Comparison of ENCODE assay signal across 2 cellular contexts in the genomic region with DNA sequence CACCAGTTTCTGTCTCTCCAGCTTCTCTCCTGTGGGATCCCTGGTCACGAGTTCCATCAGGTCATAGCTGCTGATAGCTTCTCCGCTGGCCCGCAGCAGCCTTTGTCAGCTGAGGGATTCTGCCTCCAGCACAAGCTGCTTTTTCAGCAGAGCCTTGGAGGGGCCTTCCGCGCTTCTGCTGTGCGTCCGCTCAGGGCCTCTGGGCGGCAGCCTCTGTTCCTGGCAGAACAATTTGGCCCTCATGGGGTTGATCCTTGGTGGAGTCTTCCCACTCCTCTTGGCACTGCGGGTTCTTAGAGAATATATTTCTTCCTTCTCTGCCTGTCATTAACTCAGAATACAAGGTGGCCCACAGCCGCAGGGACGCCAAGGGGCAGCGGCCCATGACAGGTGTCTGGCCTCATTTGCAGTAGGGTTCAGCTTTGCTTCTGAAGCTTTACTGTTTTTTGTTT.
TF ChIP-seq lines count a peak whose summit lies in the region.

No MANE protein-coding gene starts in this region.

TF ChIP-seq in GM23338, 12 proteins besides CTCF, POLR2A, EP300 and RAD21 (continued from another document and continues in another):
- TF ChIP-seq, protein P1, sequence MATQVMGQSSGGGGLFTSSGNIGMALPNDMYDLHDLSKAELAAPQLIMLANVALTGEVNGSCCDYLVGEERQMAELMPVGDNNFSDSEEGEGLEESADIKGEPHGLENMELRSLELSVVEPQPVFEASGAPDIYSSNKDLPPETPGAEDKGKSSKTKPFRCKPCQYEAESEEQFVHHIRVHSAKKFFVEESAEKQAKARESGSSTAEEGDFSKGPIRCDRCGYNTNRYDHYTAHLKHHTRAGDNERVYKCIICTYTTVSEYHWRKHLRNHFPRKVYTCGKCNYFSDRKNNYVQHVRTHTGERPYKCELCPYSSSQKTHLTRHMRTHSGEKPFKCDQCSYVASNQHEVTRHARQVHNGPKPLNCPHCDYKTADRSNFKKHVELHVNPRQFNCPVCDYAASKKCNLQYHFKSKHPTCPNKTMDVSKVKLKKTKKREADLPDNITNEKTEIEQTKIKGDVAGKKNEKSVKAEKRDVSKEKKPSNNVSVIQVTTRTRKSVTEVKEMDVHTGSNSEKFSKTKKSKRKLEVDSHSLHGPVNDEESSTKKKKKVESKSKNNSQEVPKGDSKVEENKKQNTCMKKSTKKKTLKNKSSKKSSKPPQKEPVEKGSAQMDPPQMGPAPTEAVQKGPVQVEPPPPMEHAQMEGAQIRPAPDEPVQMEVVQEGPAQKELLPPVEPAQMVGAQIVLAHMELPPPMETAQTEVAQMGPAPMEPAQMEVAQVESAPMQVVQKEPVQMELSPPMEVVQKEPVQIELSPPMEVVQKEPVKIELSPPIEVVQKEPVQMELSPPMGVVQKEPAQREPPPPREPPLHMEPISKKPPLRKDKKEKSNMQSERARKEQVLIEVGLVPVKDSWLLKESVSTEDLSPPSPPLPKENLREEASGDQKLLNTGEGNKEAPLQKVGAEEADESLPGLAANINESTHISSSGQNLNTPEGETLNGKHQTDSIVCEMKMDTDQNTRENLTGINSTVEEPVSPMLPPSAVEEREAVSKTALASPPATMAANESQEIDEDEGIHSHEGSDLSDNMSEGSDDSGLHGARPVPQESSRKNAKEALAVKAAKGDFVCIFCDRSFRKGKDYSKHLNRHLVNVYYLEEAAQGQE (IDR thresholded peaks at IDR 0.05; ENCODE audit: unreplicated experiment): no peak
- TF ChIP-seq NANOG (IDR thresholded peaks at IDR 0.05; ENCODE audit: borderline replicate concordance): no peak
- no peak for TF ChIP-seq EZH2 (IDR thresholded peaks at IDR 0.05; ENCODE audit: low read depth, unreplicated experiment)
- TF ChIP-seq, protein P2, sequence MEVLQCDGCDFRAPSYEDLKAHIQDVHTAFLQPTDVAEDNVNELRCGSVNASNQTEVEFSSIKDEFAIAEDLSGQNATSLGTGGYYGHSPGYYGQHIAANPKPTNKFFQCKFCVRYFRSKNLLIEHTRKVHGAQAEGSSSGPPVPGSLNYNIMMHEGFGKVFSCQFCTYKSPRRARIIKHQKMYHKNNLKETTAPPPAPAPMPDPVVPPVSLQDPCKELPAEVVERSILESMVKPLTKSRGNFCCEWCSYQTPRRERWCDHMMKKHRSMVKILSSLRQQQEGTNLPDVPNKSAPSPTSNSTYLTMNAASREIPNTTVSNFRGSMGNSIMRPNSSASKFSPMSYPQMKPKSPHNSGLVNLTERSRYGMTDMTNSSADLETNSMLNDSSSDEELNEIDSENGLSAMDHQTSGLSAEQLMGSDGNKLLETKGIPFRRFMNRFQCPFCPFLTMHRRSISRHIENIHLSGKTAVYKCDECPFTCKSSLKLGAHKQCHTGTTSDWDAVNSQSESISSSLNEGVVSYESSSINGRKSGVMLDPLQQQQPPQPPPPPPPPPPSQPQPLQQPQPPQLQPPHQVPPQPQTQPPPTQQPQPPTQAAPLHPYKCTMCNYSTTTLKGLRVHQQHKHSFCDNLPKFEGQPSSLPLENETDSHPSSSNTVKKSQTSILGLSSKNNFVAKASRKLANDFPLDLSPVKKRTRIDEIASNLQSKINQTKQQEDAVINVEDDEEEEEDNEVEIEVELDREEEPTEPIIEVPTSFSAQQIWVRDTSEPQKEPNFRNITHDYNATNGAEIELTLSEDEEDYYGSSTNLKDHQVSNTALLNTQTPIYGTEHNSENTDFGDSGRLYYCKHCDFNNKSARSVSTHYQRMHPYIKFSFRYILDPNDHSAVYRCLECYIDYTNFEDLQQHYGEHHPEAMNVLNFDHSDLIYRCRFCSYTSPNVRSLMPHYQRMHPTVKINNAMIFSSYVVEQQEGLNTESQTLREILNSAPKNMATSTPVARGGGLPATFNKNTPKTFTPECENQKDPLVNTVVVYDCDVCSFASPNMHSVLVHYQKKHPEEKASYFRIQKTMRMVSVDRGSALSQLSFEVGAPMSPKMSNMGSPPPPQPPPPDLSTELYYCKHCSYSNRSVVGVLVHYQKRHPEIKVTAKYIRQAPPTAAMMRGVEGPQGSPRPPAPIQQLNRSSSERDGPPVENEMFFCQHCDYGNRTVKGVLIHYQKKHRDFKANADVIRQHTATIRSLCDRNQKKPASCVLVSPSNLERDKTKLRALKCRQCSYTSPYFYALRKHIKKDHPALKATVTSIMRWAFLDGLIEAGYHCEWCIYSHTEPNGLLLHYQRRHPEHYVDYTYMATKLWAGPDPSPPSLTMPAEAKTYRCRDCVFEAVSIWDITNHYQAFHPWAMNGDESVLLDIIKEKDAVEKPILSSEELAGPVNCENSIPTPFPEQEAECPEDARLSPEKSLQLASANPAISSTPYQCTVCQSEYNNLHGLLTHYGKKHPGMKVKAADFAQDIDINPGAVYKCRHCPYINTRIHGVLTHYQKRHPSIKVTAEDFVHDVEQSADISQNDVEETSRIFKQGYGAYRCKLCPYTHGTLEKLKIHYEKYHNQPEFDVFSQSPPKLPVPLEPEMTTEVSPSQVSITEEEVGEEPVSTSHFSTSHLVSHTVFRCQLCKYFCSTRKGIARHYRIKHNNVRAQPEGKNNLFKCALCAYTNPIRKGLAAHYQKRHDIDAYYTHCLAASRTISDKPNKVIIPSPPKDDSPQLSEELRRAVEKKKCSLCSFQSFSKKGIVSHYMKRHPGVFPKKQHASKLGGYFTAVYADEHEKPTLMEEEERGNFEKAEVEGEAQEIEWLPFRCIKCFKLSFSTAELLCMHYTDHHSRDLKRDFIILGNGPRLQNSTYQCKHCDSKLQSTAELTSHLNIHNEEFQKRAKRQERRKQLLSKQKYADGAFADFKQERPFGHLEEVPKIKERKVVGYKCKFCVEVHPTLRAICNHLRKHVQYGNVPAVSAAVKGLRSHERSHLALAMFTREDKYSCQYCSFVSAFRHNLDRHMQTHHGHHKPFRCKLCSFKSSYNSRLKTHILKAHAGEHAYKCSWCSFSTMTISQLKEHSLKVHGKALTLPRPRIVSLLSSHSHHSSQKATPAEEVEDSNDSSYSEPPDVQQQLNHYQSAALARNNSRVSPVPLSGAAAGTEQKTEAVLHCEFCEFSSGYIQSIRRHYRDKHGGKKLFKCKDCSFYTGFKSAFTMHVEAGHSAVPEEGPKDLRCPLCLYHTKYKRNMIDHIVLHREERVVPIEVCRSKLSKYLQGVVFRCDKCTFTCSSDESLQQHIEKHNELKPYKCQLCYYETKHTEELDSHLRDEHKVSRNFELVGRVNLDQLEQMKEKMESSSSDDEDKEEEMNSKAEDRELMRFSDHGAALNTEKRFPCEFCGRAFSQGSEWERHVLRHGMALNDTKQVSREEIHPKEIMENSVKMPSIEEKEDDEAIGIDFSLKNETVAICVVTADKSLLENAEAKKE (CRISPR knock-in tag; IDR thresholded peaks at IDR 0.05): no peak
- no peak for TF ChIP-seq JUNB (IDR thresholded peaks at IDR 0.05; ENCODE audit: unreplicated experiment)
- TF ChIP-seq EZH2phosphoT487 (IDR thresholded peaks at IDR 0.05; ENCODE audit: unreplicated experiment): no peak
- TF ChIP-seq, protein P3, sequence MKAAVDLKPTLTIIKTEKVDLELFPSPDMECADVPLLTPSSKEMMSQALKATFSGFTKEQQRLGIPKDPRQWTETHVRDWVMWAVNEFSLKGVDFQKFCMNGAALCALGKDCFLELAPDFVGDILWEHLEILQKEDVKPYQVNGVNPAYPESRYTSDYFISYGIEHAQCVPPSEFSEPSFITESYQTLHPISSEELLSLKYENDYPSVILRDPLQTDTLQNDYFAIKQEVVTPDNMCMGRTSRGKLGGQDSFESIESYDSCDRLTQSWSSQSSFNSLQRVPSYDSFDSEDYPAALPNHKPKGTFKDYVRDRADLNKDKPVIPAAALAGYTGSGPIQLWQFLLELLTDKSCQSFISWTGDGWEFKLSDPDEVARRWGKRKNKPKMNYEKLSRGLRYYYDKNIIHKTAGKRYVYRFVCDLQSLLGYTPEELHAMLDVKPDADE (IDR thresholded peaks at IDR 0.05): no peak
- no peak for TF ChIP-seq POLR2AphosphoS5 (IDR thresholded peaks at IDR 0.05; ENCODE audit: low read depth)
- TF ChIP-seq ZNF331 (CRISPR knock-in tag; IDR thresholded peaks at IDR 0.05; ENCODE audit: low read depth): no peak
- TF ChIP-seq ZNF114 (CRISPR knock-in tag; IDR thresholded peaks at IDR 0.05): no peak

TF ChIP-seq in GM12878, 131 proteins besides CTCF, POLR2A, EP300 and RAD21 (continued from another document):
- TF ChIP-seq CUX1 (IDR thresholded peaks at IDR 0.05; ENCODE audit: insufficient replicate concordance, low read depth, low read length) (no peak), LARP7 (IDR thresholded peaks at IDR 0.05) (no peak), IKZF1 (conservative IDR thresholded peaks at IDR 0.05) (no peak), BACH1 (IDR thresholded peaks at IDR 0.05; ENCODE audit: borderline replicate concordance) (no peak), NFXL1 (IDR thresholded peaks at IDR 0.05; ENCODE audit: borderline replicate concordance) (no peak)
- TF ChIP-seq, protein P4, sequence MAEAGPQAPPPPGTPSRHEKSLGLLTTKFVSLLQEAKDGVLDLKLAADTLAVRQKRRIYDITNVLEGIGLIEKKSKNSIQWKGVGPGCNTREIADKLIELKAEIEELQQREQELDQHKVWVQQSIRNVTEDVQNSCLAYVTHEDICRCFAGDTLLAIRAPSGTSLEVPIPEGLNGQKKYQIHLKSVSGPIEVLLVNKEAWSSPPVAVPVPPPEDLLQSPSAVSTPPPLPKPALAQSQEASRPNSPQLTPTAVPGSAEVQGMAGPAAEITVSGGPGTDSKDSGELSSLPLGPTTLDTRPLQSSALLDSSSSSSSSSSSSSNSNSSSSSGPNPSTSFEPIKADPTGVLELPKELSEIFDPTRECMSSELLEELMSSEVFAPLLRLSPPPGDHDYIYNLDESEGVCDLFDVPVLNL (IDR thresholded peaks at IDR 0.05; ENCODE audit: low read depth, low read length): no peak
